ENCODE assay signal across 16 cellular contexts in the genomic region with DNA sequence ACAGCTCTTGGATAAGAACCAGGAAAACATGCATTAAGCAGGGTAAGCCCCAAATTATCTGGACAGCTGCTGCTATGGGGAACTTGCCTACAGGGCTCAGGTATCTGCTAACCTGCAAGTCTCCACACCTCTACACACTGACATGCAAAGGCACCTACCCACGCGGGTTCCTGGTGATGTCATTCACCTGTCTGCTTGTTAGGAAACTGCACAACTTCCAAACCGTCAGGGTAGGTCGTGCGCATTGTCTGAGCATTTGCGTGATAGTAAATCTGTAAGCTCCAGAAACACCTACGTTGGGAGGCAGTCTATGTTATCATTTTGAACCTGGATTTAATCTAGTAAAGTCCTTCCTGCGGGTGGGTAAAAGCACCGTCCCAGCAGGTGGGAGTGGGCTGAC. TPM values are rescaled to one million over a fixed set of nuclear protein-coding genes. Genes with fewer than 3 reads are reported as not detected.
A peak's percentile ranks its signal among the peaks of the same experiment; 100 is the strongest.
DNase-seq lines count a peak whose midpoint lies in the region; TF ChIP-seq lines count a peak whose summit lies in the region.
"Not testable (repeated sequence)": the region's sequence is repeated elsewhere in the genome, so short reads cannot be mapped to it uniquely, and the experiment has no call there.
"Had no signal": no experiment of that assay in that cellular context is flagged by ENCODE, and none has a peak within 500 bp of the region (broad histone marks: within the 10 kb centered on the region; RNA-seq: fewer than 3 reads in every experiment).

No MANE protein-coding gene starts in this region.

- not testable (repeated sequence) for TF ChIP-seq EP300 in esophagus muscularis mucosa (IDR thresholded peaks at IDR 0.05)

- H3K4me3 Mint-ChIP-seq in activated CD4-positive, alpha-beta T cell treated with anti-CD3 and anti-CD28 coated beads, Interleukin-2, amount 10 ng/mL, durations not matched to agents 24 days and 14 days = not testable (repeated sequence)

- not testable (repeated sequence) for H4K20me1 ChIP-seq in Karpas-422 (ENCODE audit: insufficient read depth, low read depth, low read length)

- H3K27ac ChIP-seq in Karpas-422 (ENCODE audit: low read length); esophagus muscularis mucosa (replicated peaks in 1 of 4): not testable (repeated sequence)

- 95% methylated on average over 9 of the region's 9 CpGs for WGBS in esophagus muscularis mucosa

- not testable (repeated sequence) for TF ChIP-seq POLR2A in esophagus muscularis mucosa (IDR thresholded peaks at IDR 0.05; ENCODE audit: low read depth)

- not testable (repeated sequence) for H3K9me2 ChIP-seq in Karpas-422 (replicated peaks; ENCODE audit: insufficient read depth, low read length)

- peak; percentile 12 for DNase-seq in Karpas-422
- peak; percentile 35 for DNase-seq in activated CD4-positive, alpha-beta T cell treated with anti-CD3 and anti-CD28 coated beads, Interleukin-2, amount 10 ng/mL, durations not matched to agents 24 days and 14 days
- DNase-seq in esophagus muscularis mucosa (ENCODE audit: extremely low spot score) = peak; percentile 85
- DNase-seq in head of caudate nucleus = peak in 29 of 42 donors; percentile 20 to 76 (median 45)
- DNase-seq in putamen (ENCODE audit: low spot score) = peak; percentile 12

- not testable (repeated sequence) for H3K4me3 ChIP-seq in Karpas-422 (ENCODE audit: low read length); esophagus muscularis mucosa

- not testable (repeated sequence) for H3K27me3 Mint-ChIP-seq in activated CD4-positive, alpha-beta T cell treated with anti-CD3 and anti-CD28 coated beads, Interleukin-2, amount 10 ng/mL, durations not matched to agents 24 days and 14 days

- H3K4me1 Mint-ChIP-seq in activated CD4-positive, alpha-beta T cell treated with anti-CD3 and anti-CD28 coated beads, Interleukin-2, amount 10 ng/mL, durations not matched to agents 24 days and 14 days = not testable (repeated sequence)

- H3K9me3 Mint-ChIP-seq in activated CD4-positive, alpha-beta T cell treated with anti-CD3 and anti-CD28 coated beads, Interleukin-2, amount 10 ng/mL, durations not matched to agents 24 days and 14 days = not testable (repeated sequence)

- H3K27me3 ChIP-seq in Karpas-422 (ENCODE audit: low read length); esophagus muscularis mucosa: not testable (repeated sequence)

- not testable (repeated sequence) for H3K79me2 ChIP-seq in Karpas-422 (ENCODE audit: low read length)

- H3K9me3 ChIP-seq in Karpas-422 (ENCODE audit: low read length); esophagus muscularis mucosa: not testable (repeated sequence)

- TF ChIP-seq CTCF in esophagus muscularis mucosa (IDR thresholded peaks at IDR 0.05) = not testable (repeated sequence)

- H3K36me3 Mint-ChIP-seq in activated CD4-positive, alpha-beta T cell treated with anti-CD3 and anti-CD28 coated beads, Interleukin-2, amount 10 ng/mL, durations not matched to agents 24 days and 14 days (ENCODE audit: low read depth) = not testable (repeated sequence)

- not testable (repeated sequence) for H3K4me2 ChIP-seq in Karpas-422 (ENCODE audit: low read depth, low read length, poor library complexity, severe bottlenecking)

- H3K36me3 ChIP-seq in Karpas-422 (ENCODE audit: insufficient read depth, low read length); esophagus muscularis mucosa: not testable (repeated sequence)

- intact Hi-C loops in activated CD4-positive, alpha-beta T cell treated with anti-CD3 and anti-CD28 coated beads, Interleukin-2, amount 10 ng/mL, durations not matched to agents 24 days and 14 days (cut with micrococcal nuclease); esophagus muscularis mucosa (cut with DNase I); head of caudate nucleus (cut with DNase I): not testable (repeated sequence)

- not testable (repeated sequence) for H2AFZ ChIP-seq in Karpas-422 (ENCODE audit: low read length)

- not testable (repeated sequence) for H3K9ac ChIP-seq in Karpas-422 (ENCODE audit: low read length)

- not testable (repeated sequence) for H3K27ac Mint-ChIP-seq in activated CD4-positive, alpha-beta T cell treated with anti-CD3 and anti-CD28 coated beads, Interleukin-2, amount 10 ng/mL, durations not matched to agents 24 days and 14 days

- H3K4me1 ChIP-seq in Karpas-422 (ENCODE audit: low read length); esophagus muscularis mucosa: not testable (repeated sequence)

RNA-seq across cellular contexts. Expression of a gene that starts 42.5 kb away (rescaled TPM):
- not detected in 2 replicates for total RNA-seq in Karpas-422 (2014; rRNA removed; shearing (Covaris generic); ENCODE audit: low replicate concordance)
- total RNA-seq in activated CD4-positive, alpha-beta T cell treated with anti-CD3 and anti-CD28 coated beads, Interleukin-2, amount 10 ng/mL, durations not matched to agents 24 days and 14 days = not detected in 2 replicates
- not detected for total RNA-seq in esophagus muscularis mucosa
- total RNA-seq: A172; A673; B cell; Caco-2; Calu3; CD4-positive, alpha-beta memory T cell; CD4-positive, alpha-beta T cell; CD4-positive, CD25-positive, alpha-beta regulatory T cell; CD8-positive, alpha-beta memory T cell; CD8-positive, alpha-beta T cell; Daoy had no signal

Comparison
In these comparisons a context has a peak if more than half of its experiments do, and no peak if none do; other contexts are left out.
1. DNase-seq: peak in every context shown above with its lines; median percentile 85 in esophagus muscularis mucosa; 45 in head of caudate nucleus; 35 in activated CD4-positive, alpha-beta T cell treated with anti-CD3 and anti-CD28 coated beads, Interleukin-2, amount 10 ng/mL, durations not matched to agents 24 days and 14 days; 12 in Karpas-422; 12 in putamen.